ENCODE assay signal across 8 cellular contexts in the genomic region with DNA sequence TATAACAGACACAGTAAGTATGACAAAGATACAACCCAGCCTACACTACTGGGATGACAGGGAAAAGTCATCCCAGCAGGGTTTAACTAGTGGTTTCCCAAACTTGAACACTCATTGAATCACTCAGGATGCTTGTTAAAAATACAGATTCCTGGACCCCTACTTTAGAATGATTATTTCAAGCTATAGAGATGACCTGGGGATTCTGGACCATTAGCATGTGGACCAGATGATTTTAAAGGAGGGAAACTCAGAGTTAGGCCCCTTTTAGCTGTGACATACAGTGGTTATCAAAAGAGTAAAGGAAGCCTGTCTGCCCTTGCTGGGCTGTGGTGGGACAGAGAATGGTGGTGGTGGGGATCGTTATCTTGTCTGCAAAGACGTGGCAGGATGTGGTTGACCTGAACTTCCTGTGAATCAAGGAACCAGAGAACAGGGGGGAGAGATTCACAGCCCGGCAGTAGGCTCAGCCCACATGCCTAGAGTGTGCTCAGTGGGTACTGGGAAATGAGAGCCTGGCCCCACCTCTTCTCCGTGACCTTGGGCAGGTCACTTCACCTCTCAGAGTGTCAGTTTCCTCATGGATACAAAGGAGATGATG.
A peak's percentile ranks its signal among the peaks of the same experiment; 100 is the strongest.
DNase-seq lines count a peak whose midpoint lies in the region; ATAC-seq, FAIRE-seq and TF ChIP-seq lines count a peak whose summit lies in the region.

No MANE protein-coding gene starts in this region.

- intact Hi-C loops in activated CD4-positive, alpha-beta T cell treated with anti-CD3 and anti-CD28 coated beads, Interleukin-2, amount 10 ng/mL, durations not matched to agents 24 days and 14 days (cut with micrococcal nuclease) = loop anchor here (1.0 to 5.0 kb wide), 5 partner anchors 292 to 748 kb away; no protein-coding TSS in a partner anchor
- intact Hi-C loops in endothelial cell of umbilical vein (cut with micrococcal nuclease) = loop anchor here (10.0 kb wide), 1 partner anchor 716 kb away; no protein-coding TSS in a partner anchor

- H3K4me3 Mint-ChIP-seq in activated CD4-positive, alpha-beta T cell treated with anti-CD3 and anti-CD28 coated beads, Interleukin-2, amount 10 ng/mL, durations not matched to agents 24 days and 14 days = peak overlapping the region; percentile 63

- no peak overlapping the region for H3K9ac ChIP-seq in endothelial cell of umbilical vein (replicated peaks; ENCODE audit: extremely low read depth, insufficient read depth, low read length)

- H2AFZ ChIP-seq in endothelial cell of umbilical vein (ENCODE audit: low read depth, low read length) = peak overlapping the region; percentile 53

- peaks cover 2% of the 10 kb centered on the region for H3K27me3 Mint-ChIP-seq in activated CD4-positive, alpha-beta T cell treated with anti-CD3 and anti-CD28 coated beads, Interleukin-2, amount 10 ng/mL, durations not matched to agents 24 days and 14 days

- peak overlapping the region; percentile 38 for H3K27ac ChIP-seq in endothelial cell of umbilical vein (ENCODE audit: insufficient read depth, low read depth, low read length)

- TF ChIP-seq POLR2A in endothelial cell of umbilical vein (IDR thresholded peaks at IDR 0.05; ENCODE audit: low read depth, low read length) = no peak

- H3K4me1 ChIP-seq in endothelial cell of umbilical vein (ENCODE audit: control insufficient read depth, extremely low read depth, insufficient read depth, low read length) = peaks cover 36% of the 10 kb centered on the region

- peaks cover 11% of the 10 kb centered on the region for H3K9me3 Mint-ChIP-seq in activated CD4-positive, alpha-beta T cell treated with anti-CD3 and anti-CD28 coated beads, Interleukin-2, amount 10 ng/mL, durations not matched to agents 24 days and 14 days

- H3K36me3 ChIP-seq in endothelial cell of umbilical vein (ENCODE audit: control insufficient read depth in 2 of 2, extremely low read depth in 1 of 2, insufficient read depth in 2 of 2, low read length in 2 of 2) = no peaks in the 10 kb centered on the region

- H3K9me1 ChIP-seq in endothelial cell of umbilical vein (replicated peaks; ENCODE audit: control insufficient read depth, extremely low read depth, insufficient read depth, low read length) = no peaks in the 10 kb centered on the region

- POLR2A ChIA-PET in GM10248 (lab: Yijun Ruan, JAX) (no interaction called here), endothelial cell of umbilical vein (lab: Charles Lee) (no interaction called here)

- no peaks in the 10 kb centered on the region for H4K20me1 ChIP-seq in endothelial cell of umbilical vein (replicated peaks; ENCODE audit: control insufficient read depth, extremely low read depth, insufficient read depth, low read length)

- H3K4me2 ChIP-seq in endothelial cell of umbilical vein (ENCODE audit: insufficient read depth, low read length) = peak overlapping the region; percentile 32

- CTCF ChIA-PET in GM10248 (lab: Yijun Ruan, JAX) = interaction anchor here (1.2 to 1.6 kb wide), 4 partner anchors 15 to 79 kb away, joined by 3 to 5 read pairs (median 4); no protein-coding TSS in a partner anchor
- CTCF ChIA-PET in endothelial cell of umbilical vein (lab: Charles Lee) = interaction anchor here (1.9 kb wide), 1 partner anchor 9 kb away, joined by 8 read pairs; no protein-coding TSS in a partner anchor

- H3K4me3 ChIP-seq in endothelial cell of umbilical vein (replicated peaks in 1 of 3; ENCODE audit: insufficient read depth in 1 of 3, low read depth in 1 of 3, low read length in 3 of 3) = no peak overlapping the region

- no peak for ATAC-seq in HG02623 (IDR thresholded peaks at IDR 0.05; ENCODE audit: unreplicated experiment)
- no peak for ATAC-seq in GM18511 (IDR thresholded peaks at IDR 0.05; ENCODE audit: unreplicated experiment)

- FAIRE-seq in endothelial cell of umbilical vein (lab: Jason Lieb, UNC) = peak; percentile 66

- TF ChIP-seq CTCF in GM10248 (IDR thresholded peaks at IDR 0.05; ENCODE audit: control extremely low read depth, extremely low read depth, low read depth, missing control alignments) (no peak), endothelial cell of umbilical vein (IDR thresholded peaks at IDR 0.05; ENCODE audit: extremely low read depth in 1 of 2, insufficient read depth in 1 of 2, low read depth in 1 of 2, low read length in 2 of 2) (no peak)

- no peaks in the 10 kb centered on the region for H3K9me3 ChIP-seq in endothelial cell of umbilical vein (replicated peaks; ENCODE audit: control insufficient read depth, insufficient read depth, low read length)

- DNase-seq in GM10248 (ENCODE audit: extremely low spot score) = peak; percentile 42
- peak; percentile 95 for DNase-seq in Kasumi-1 (lab: John Stamatoyannopoulos, UW)
- peak; percentile 96 for DNase-seq in activated CD4-positive, alpha-beta T cell treated with anti-CD3 and anti-CD28 coated beads, Interleukin-2, amount 10 ng/mL, durations not matched to agents 24 days and 14 days
- DNase-seq in endothelial cell of umbilical vein (ENCODE audit: low read depth, low spot score) = peak; percentile 27
- peak; percentile 84 for DNase-seq in stimulated activated CD4-positive, alpha-beta T cell treated with anti-CD3 and anti-CD28 coated beads, Interleukin-2, amount 100 ng/mL, for 4 hours (ENCODE audit: low read depth)
- no peak for DNase-seq in DMS79 (lab: John Stamatoyannopoulos, UW)

- no TSS peak for BruUV-seq in endothelial cell of umbilical vein (replicated peaks; lab: Mats Ljungman, UMichigan)

- H3K27ac Mint-ChIP-seq in activated CD4-positive, alpha-beta T cell treated with anti-CD3 and anti-CD28 coated beads, Interleukin-2, amount 10 ng/mL, durations not matched to agents 24 days and 14 days = peak overlapping the region; percentile 87

- peaks cover 29% of the 10 kb centered on the region for H3K36me3 Mint-ChIP-seq in activated CD4-positive, alpha-beta T cell treated with anti-CD3 and anti-CD28 coated beads, Interleukin-2, amount 10 ng/mL, durations not matched to agents 24 days and 14 days (ENCODE audit: low read depth)

- H3K4me1 Mint-ChIP-seq in activated CD4-positive, alpha-beta T cell treated with anti-CD3 and anti-CD28 coated beads, Interleukin-2, amount 10 ng/mL, durations not matched to agents 24 days and 14 days = peaks cover 88% of the 10 kb centered on the region

- no peaks in the 10 kb centered on the region for H3K79me2 ChIP-seq in endothelial cell of umbilical vein (ENCODE audit: control insufficient read depth, insufficient read depth, low read length)

- no peaks in the 10 kb centered on the region for H3K27me3 ChIP-seq in endothelial cell of umbilical vein (ENCODE audit: control insufficient read depth in 2 of 2, insufficient read depth in 2 of 2, low read length in 2 of 2)

- dilution Hi-C loops in endothelial cell of umbilical vein (cut with MboI; ENCODE audit: extremely low pct_ligation_motif_present, low sequenced_read_pairs) = no loop called here

TF ChIP-seq in endothelial cell of umbilical vein, 7 proteins besides CTCF, POLR2A, EP300 and RAD21:
- TF ChIP-seq MYC (IDR thresholded peaks at IDR 0.05; ENCODE audit: low read depth, low read length) = peak; percentile 32
- TF ChIP-seq POLR2AphosphoS5 (IDR thresholded peaks at IDR 0.05; ENCODE audit: insufficient read depth, low read depth, low read length) = peak; percentile 46
- peak; percentile 69 for TF ChIP-seq FOS (IDR thresholded peaks at IDR 0.05; ENCODE audit: borderline replicate concordance, insufficient read depth, low read length)
- no peak for TF ChIP-seq JUN (IDR thresholded peaks at IDR 0.05; ENCODE audit: borderline replicate concordance, insufficient read depth, insufficient read length, low read depth)
- TF ChIP-seq GATA2 (IDR thresholded peaks at IDR 0.05; ENCODE audit: insufficient read depth, insufficient read length, low read depth, low read length) = peak; percentile 97
TF ChIP-seq in endothelial cell of umbilical vein: peak in this region for 4.
